14 cellular contexts compared by ENCODE assay signal in genomic region chr3:61669203-61669602, GRCh38.
"Had no signal": no experiment of that assay in that cellular context is flagged by ENCODE, and none has a peak within 500 bp of the region (broad histone marks: within the 10 kb centered on the region; RNA-seq: fewer than 3 reads in every experiment).

No MANE protein-coding gene starts in this region.

- H3K4me3 ChIP-seq: ascending aorta, cardiac muscle cell, pancreas, skin epidermis, thyroid gland, vagina had no signal

- ATAC-seq: activated naive CD8-positive, alpha-beta T cell treated with anti-CD3 and anti-CD28 coated beads, Interleukin-2, amount 50 U/mL, for 24 hours had no signal

- H3K9me3 Mint-ChIP-seq: activated B cell treated with CpG ODN at 0.5 μM for 24 hours; activated CD4-positive, alpha-beta T cell treated with anti-CD3 and anti-CD28 coated beads, Interleukin-2, amount 10 ng/mL, durations not matched to agents 24 days and 14 days; activated naive CD8-positive, alpha-beta T cell treated with anti-CD3 and anti-CD28 coated beads, Interleukin-2, amount 50 U/mL, for 24 hours had no signal

- H3K9me3 ChIP-seq: ascending aorta, pancreas, thyroid gland, vagina had no signal

- H3K27ac Mint-ChIP-seq: activated B cell treated with CpG ODN at 0.5 μM for 24 hours; activated CD4-positive, alpha-beta T cell treated with anti-CD3 and anti-CD28 coated beads, Interleukin-2, amount 10 ng/mL, durations not matched to agents 24 days and 14 days; activated naive CD8-positive, alpha-beta T cell treated with anti-CD3 and anti-CD28 coated beads, Interleukin-2, amount 50 U/mL, for 24 hours had no signal

- H3K27me3 Mint-ChIP-seq: activated B cell treated with CpG ODN at 0.5 μM for 24 hours; activated CD4-positive, alpha-beta T cell treated with anti-CD3 and anti-CD28 coated beads, Interleukin-2, amount 10 ng/mL, durations not matched to agents 24 days and 14 days; activated naive CD8-positive, alpha-beta T cell treated with anti-CD3 and anti-CD28 coated beads, Interleukin-2, amount 50 U/mL, for 24 hours had no signal

- H3K27ac ChIP-seq: ascending aorta, cardiac muscle cell, pancreas, skin epidermis, thyroid gland, vagina had no signal

- H3K4me1 ChIP-seq: pancreas had no signal

- H3K4me1 Mint-ChIP-seq: activated CD4-positive, alpha-beta T cell treated with anti-CD3 and anti-CD28 coated beads, Interleukin-2, amount 10 ng/mL, durations not matched to agents 24 days and 14 days; activated naive CD8-positive, alpha-beta T cell treated with anti-CD3 and anti-CD28 coated beads, Interleukin-2, amount 50 U/mL, for 24 hours had no signal

- DNase-seq: activated B cell treated with CpG ODN at 0.5 μM for 24 hours; activated CD4-positive, alpha-beta T cell treated with anti-CD3 and anti-CD28 coated beads, Interleukin-2, amount 10 ng/mL, durations not matched to agents 24 days and 14 days; activated CD8-positive, alpha-beta memory T cell treated with anti-CD3 and anti-CD28 coated beads for 24 hours; activated naive CD4-positive, alpha-beta T cell treated with Interleukin-2 at 50 U/mL for 16 hours; activated naive CD8-positive, alpha-beta T cell treated with anti-CD3 and anti-CD28 coated beads, Interleukin-2, amount 50 U/mL, for 24 hours; pancreas; stimulated activated CD4-positive, alpha-beta T cell treated with anti-CD3 and anti-CD28 coated beads, Interleukin-4, amount 100 ng/mL, for 4 hours; T1000 had no signal

- H3K4me3 Mint-ChIP-seq: activated B cell treated with CpG ODN at 0.5 μM for 24 hours; activated CD4-positive, alpha-beta T cell treated with anti-CD3 and anti-CD28 coated beads, Interleukin-2, amount 10 ng/mL, durations not matched to agents 24 days and 14 days; activated naive CD8-positive, alpha-beta T cell treated with anti-CD3 and anti-CD28 coated beads, Interleukin-2, amount 50 U/mL, for 24 hours had no signal

- H3K27me3 ChIP-seq: ascending aorta, cardiac muscle cell, foreskin keratinocyte, pancreas, thyroid gland, vagina had no signal

- H3K36me3 ChIP-seq: ascending aorta, cardiac muscle cell, pancreas, thyroid gland, vagina had no signal
